In the genomic region with DNA sequence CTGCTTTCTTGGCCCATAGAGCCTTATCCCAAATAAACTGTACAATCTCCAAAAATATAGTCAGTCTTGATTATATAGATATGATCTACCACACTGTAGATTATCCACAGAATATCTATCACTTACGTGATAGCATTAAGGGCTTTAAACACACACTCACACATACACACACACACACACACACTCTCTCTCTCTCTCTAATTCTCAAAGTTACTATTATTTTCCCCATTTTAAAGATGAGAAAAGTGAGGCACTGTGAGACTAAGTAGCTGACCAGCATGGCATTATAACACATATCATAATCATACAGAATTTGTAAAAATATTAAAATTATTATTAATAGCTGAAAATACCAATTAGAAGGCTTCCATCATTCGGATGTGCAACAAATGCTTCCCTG, we compare ENCODE assay signal across 18 cellular contexts. TPM values are rescaled to one million over a fixed set of nuclear protein-coding genes. Genes with fewer than 3 reads are reported as not detected.
A peak's percentile ranks its signal among the peaks of the same experiment; 100 is the strongest.
DNase-seq lines count a peak whose midpoint lies in the region; ATAC-seq and TF ChIP-seq lines count a peak whose summit lies in the region.
"Had no signal": no experiment of that assay in that cellular context is flagged by ENCODE, and none has a peak within 500 bp of the region (broad histone marks: within the 10 kb centered on the region; RNA-seq: fewer than 3 reads in every experiment).

No MANE protein-coding gene starts in this region.

- H3K9ac ChIP-seq in Karpas-422 (ENCODE audit: low read length) = peak overlapping the region; percentile 89
- H3K9ac ChIP-seq: KMS-11, SK-N-SH had no signal

- peaks cover 17% of the 10 kb centered on the region for H3K36me3 Mint-ChIP-seq in activated B cell treated with CpG ODN at 0.5 μM for 24 hours (ENCODE audit: low read depth)
- peaks cover 13 to 25% of the 10 kb centered on the region in 2 donors for H3K36me3 Mint-ChIP-seq in stimulated activated naive B cell treated with anti-CD40 and anti-IgM and Interleukin-4, amounts not matched to agents 10 μg/mL and 1 μg/mL and 100 μg/mL, for 72 hours
- H3K36me3 Mint-ChIP-seq in activated CD8-positive, alpha-beta T cell treated with anti-CD3 and anti-CD28 coated beads, Interleukin-2, amount 10 ng/mL, durations not matched to agents 7 days and 5 days (ENCODE audit: low read depth) = peaks cover 21% of the 10 kb centered on the region

- H3K4me1 ChIP-seq in DOHH2 (ENCODE audit: control insufficient read depth, low read length) = peaks cover 37% of the 10 kb centered on the region
- H3K4me1 ChIP-seq in Karpas-422 (ENCODE audit: low read length) = peaks cover 43% of the 10 kb centered on the region
- H3K4me1 ChIP-seq: BE2C had no signal

- CTCF ChIA-PET in activated B cell treated with CpG ODN at 0.5 μM for 24 hours (lab: Charles Lee) = interaction anchor here (0.9 kb wide), 1 partner anchor 93 kb away, joined by 4 read pairs; no protein-coding TSS in a partner anchor
- CTCF ChIA-PET in activated CD8-positive, alpha-beta T cell treated with anti-CD3 and anti-CD28 coated beads, Interleukin-2, amount 10 ng/mL, durations not matched to agents 7 days and 5 days (lab: Charles Lee) = no interaction called here
- CTCF ChIA-PET in RWPE1 (lab: Yijun Ruan, JAX) = interaction anchor here (0.7 kb wide), 1 partner anchor 12 kb away, joined by 5 read pairs; no protein-coding TSS in a partner anchor

- H3K79me2 ChIP-seq in DOHH2 (ENCODE audit: control insufficient read depth, low read length) (peaks cover 89% of the 10 kb centered on the region), Karpas-422 (ENCODE audit: low read length) (peaks cover 90% of the 10 kb centered on the region)

- POLR2A ChIA-PET in activated B cell treated with CpG ODN at 0.5 μM for 24 hours (lab: Charles Lee) = no interaction called here
- POLR2A ChIA-PET in activated CD8-positive, alpha-beta T cell treated with anti-CD3 and anti-CD28 coated beads, Interleukin-2, amount 10 ng/mL, durations not matched to agents 7 days and 5 days (lab: Charles Lee) = no interaction called here
- POLR2A ChIA-PET in RWPE1 (lab: Yijun Ruan, JAX; ENCODE audit: low non-redundant PET) = no interaction called here

- no peaks in the 10 kb centered on the region for H3K27me3 Mint-ChIP-seq in activated B cell treated with CpG ODN at 0.5 μM for 24 hours
- no peaks in the 10 kb centered on the region for H3K27me3 Mint-ChIP-seq in stimulated activated naive B cell treated with anti-CD40 and anti-IgM and Interleukin-4, amounts not matched to agents 10 μg/mL and 1 μg/mL and 100 μg/mL, for 72 hours
- H3K27me3 Mint-ChIP-seq in activated CD8-positive, alpha-beta T cell treated with anti-CD3 and anti-CD28 coated beads, Interleukin-2, amount 10 ng/mL, durations not matched to agents 7 days and 5 days (ENCODE audit: low read depth) = no peaks in the 10 kb centered on the region
- H3K27me3 Mint-ChIP-seq: T-cell had no signal

- H3K4me3 ChIP-seq in DOHH2 (ENCODE audit: low read length) (peak overlapping the region; percentile 85), Karpas-422 (ENCODE audit: low read length) (peak overlapping the region; percentile 83)

- H3K27ac Mint-ChIP-seq in activated B cell treated with CpG ODN at 0.5 μM for 24 hours = peak overlapping the region; percentile 47
- H3K27ac Mint-ChIP-seq in stimulated activated naive B cell treated with anti-CD40 and anti-IgM and Interleukin-4, amounts not matched to agents 10 μg/mL and 1 μg/mL and 100 μg/mL, for 72 hours = no peak overlapping the region
- no peak overlapping the region for H3K27ac Mint-ChIP-seq in activated CD8-positive, alpha-beta T cell treated with anti-CD3 and anti-CD28 coated beads, Interleukin-2, amount 10 ng/mL, durations not matched to agents 7 days and 5 days

- H3K36me3 ChIP-seq in DOHH2 (ENCODE audit: control insufficient read depth, low read length) (peaks cover 23% of the 10 kb centered on the region), Karpas-422 (ENCODE audit: insufficient read depth, low read length) (peaks cover 13% of the 10 kb centered on the region)
- H3K36me3 ChIP-seq: BE2C had no signal

- H3K4me1 Mint-ChIP-seq in activated B cell treated with CpG ODN at 0.5 μM for 24 hours = peaks cover 63% of the 10 kb centered on the region
- peaks cover 27 to 66% of the 10 kb centered on the region in 2 donors for H3K4me1 Mint-ChIP-seq in stimulated activated naive B cell treated with anti-CD40 and anti-IgM and Interleukin-4, amounts not matched to agents 10 μg/mL and 1 μg/mL and 100 μg/mL, for 72 hours
- H3K4me1 Mint-ChIP-seq in activated CD8-positive, alpha-beta T cell treated with anti-CD3 and anti-CD28 coated beads, Interleukin-2, amount 10 ng/mL, durations not matched to agents 7 days and 5 days (ENCODE audit: low read depth) = peaks cover 38% of the 10 kb centered on the region

- H4K20me1 ChIP-seq in DOHH2 (ENCODE audit: control insufficient read depth, insufficient read depth, low read depth, low read length) (no peaks in the 10 kb centered on the region), Karpas-422 (ENCODE audit: insufficient read depth, low read depth, low read length) (no peaks in the 10 kb centered on the region)

- H3K9me3 ChIP-seq in DOHH2 (ENCODE audit: control insufficient read depth, insufficient read depth, low read length) = no peaks in the 10 kb centered on the region
- no peaks in the 10 kb centered on the region for H3K9me3 ChIP-seq in Karpas-422 (ENCODE audit: low read length)
- H3K9me3 ChIP-seq: BE2C, SK-N-SH had no signal

- H3K9me2 ChIP-seq in DOHH2 (replicated peaks; ENCODE audit: control insufficient read depth, low read length) (no peaks in the 10 kb centered on the region), Karpas-422 (replicated peaks; ENCODE audit: insufficient read depth, low read length) (no peaks in the 10 kb centered on the region)
- H3K9me2 ChIP-seq: SK-N-SH had no signal

- peak overlapping the region; percentile 82 for H3K4me2 ChIP-seq in DOHH2 (ENCODE audit: low read length)
- H3K4me2 ChIP-seq in Karpas-422 (ENCODE audit: low read depth, low read length, poor library complexity, severe bottlenecking) = peak overlapping the region; percentile 91
- H3K4me2 ChIP-seq: KMS-11, SK-N-SH had no signal

- no peak overlapping the region for H3K27ac ChIP-seq in DOHH2 (ENCODE audit: low read depth, low read length)
- peak overlapping the region; percentile 88 for H3K27ac ChIP-seq in Karpas-422 (ENCODE audit: low read length)
- no peak overlapping the region for H3K27ac ChIP-seq in RWPE1
- H3K27ac ChIP-seq: KMS-11 had no signal

- no peak overlapping the region for H2AFZ ChIP-seq in Karpas-422 (ENCODE audit: low read length)

- H3K27me3 ChIP-seq in DOHH2 (ENCODE audit: control insufficient read depth, low read length) = no peaks in the 10 kb centered on the region
- H3K27me3 ChIP-seq in Karpas-422 (ENCODE audit: low read length) = no peaks in the 10 kb centered on the region
- H3K27me3 ChIP-seq: BE2C had no signal

- H3K9me3 Mint-ChIP-seq in activated B cell treated with CpG ODN at 0.5 μM for 24 hours = no peaks in the 10 kb centered on the region
- peaks cover 0 to 1% of the 10 kb centered on the region in 2 donors for H3K9me3 Mint-ChIP-seq in stimulated activated naive B cell treated with anti-CD40 and anti-IgM and Interleukin-4, amounts not matched to agents 10 μg/mL and 1 μg/mL and 100 μg/mL, for 72 hours
- no peaks in the 10 kb centered on the region for H3K9me3 Mint-ChIP-seq in activated CD8-positive, alpha-beta T cell treated with anti-CD3 and anti-CD28 coated beads, Interleukin-2, amount 10 ng/mL, durations not matched to agents 7 days and 5 days (ENCODE audit: insufficient read depth)
- H3K9me3 Mint-ChIP-seq: T-cell had no signal

- TF ChIP-seq CTCF in DOHH2 (IDR thresholded peaks at IDR 0.05; ENCODE audit: low read depth, low read length, poor library complexity, severe bottlenecking) (no peak), activated B cell treated with CpG ODN at 0.5 μM for 24 hours (IDR thresholded peaks at IDR 0.05) (no peak), RWPE1 (conservative IDR thresholded peaks at IDR 0.05; ENCODE audit: low read depth) (no peak)

- no peak for DNase-seq in Karpas-422
- DNase-seq in activated B cell treated with CpG ODN at 0.5 μM for 24 hours = no peak
- DNase-seq in stimulated activated naive B cell treated with anti-CD40 and anti-IgM and Interleukin-4, amounts not matched to agents 10 μg/mL and 1 μg/mL and 100 μg/mL, for 72 hours = no peak
- DNase-seq in activated CD8-positive, alpha-beta T cell treated with anti-CD3 and anti-CD28 coated beads, Interleukin-2, amount 10 ng/mL, durations not matched to agents 7 days and 5 days = no peak
- no peak for DNase-seq in NCI-H1436 (lab: John Stamatoyannopoulos, UW)
- DNase-seq in RWPE1 (ENCODE audit: low spot score) = no peak
- DNase-seq: BE2C, MV-4-11, NCI-H1694 treated with DMSO at 0.1 percent for 48 hours, NCI-H2081 treated with DMSO at 0.1 percent for 48 hours, NCI-H446, NCI-H526, SIG-M5, SK-N-SH, T-cell had no signal

- peaks cover 22% of the 10 kb centered on the region for H3F3A ChIP-seq in DOHH2 (ENCODE audit: control insufficient read depth, insufficient read depth)

- intact Hi-C loops in activated B cell treated with CpG ODN at 0.5 μM for 24 hours (cut with micrococcal nuclease) = no loop called here

- peak overlapping the region; percentile 15 for H3K4me3 Mint-ChIP-seq in activated B cell treated with CpG ODN at 0.5 μM for 24 hours
- peak overlapping the region; percentile 1 to 20 for H3K4me3 Mint-ChIP-seq in stimulated activated naive B cell treated with anti-CD40 and anti-IgM and Interleukin-4, amounts not matched to agents 10 μg/mL and 1 μg/mL and 100 μg/mL, for 72 hours
- no peak overlapping the region for H3K4me3 Mint-ChIP-seq in activated CD8-positive, alpha-beta T cell treated with anti-CD3 and anti-CD28 coated beads, Interleukin-2, amount 10 ng/mL, durations not matched to agents 7 days and 5 days
- H3K4me3 Mint-ChIP-seq: T-cell had no signal

- ATAC-seq in activated B cell treated with CpG ODN at 0.5 μM for 24 hours (ENCODE audit: low read depth) = no peak
- ATAC-seq in stimulated activated naive B cell treated with anti-CD40 and anti-IgM and Interleukin-4, amounts not matched to agents 10 μg/mL and 1 μg/mL and 100 μg/mL, for 72 hours (replicated peaks) = no peak
- no peak for ATAC-seq in activated CD8-positive, alpha-beta T cell treated with anti-CD3 and anti-CD28 coated beads, Interleukin-2, amount 10 ng/mL, durations not matched to agents 7 days and 5 days
- ATAC-seq: HCT116, T-cell had no signal

RNA-seq across cellular contexts. Expression of gene TBC1D5, which starts 4.2 kb away (rescaled TPM):
- total RNA-seq in Karpas-422 (2014; rRNA removed; shearing (Covaris generic); ENCODE audit: low replicate concordance) = 127 and 181 TPM in 2 replicates
- 102 and 106 TPM in 2 replicates for total RNA-seq in activated B cell treated with CpG ODN at 0.5 μM for 24 hours
- total RNA-seq in activated CD8-positive, alpha-beta T cell treated with anti-CD3 and anti-CD28 coated beads, Interleukin-2, amount 10 ng/mL, durations not matched to agents 7 days and 5 days = 10 to 100 TPM; 51.2 to 52.8 TPM
